Comparison of ENCODE assay signal across 11 cellular contexts in genomic region chr17:75239214-75239613, GRCh38. TPM values are rescaled to one million over a fixed set of nuclear protein-coding genes. Genes with fewer than 3 reads are reported as not detected.
DNase-seq lines count a peak whose midpoint lies in the region; ATAC-seq and TF ChIP-seq lines count a peak whose summit lies in the region.
"Had no signal": no experiment of that assay in that cellular context is flagged by ENCODE, and none has a peak within 500 bp of the region (broad histone marks: within the 10 kb centered on the region; RNA-seq: fewer than 3 reads in every experiment).

No MANE protein-coding gene starts in this region.

- H3K27ac ChIP-seq in left ventricle myocardium inferior (replicated peaks) (peak overlapping the region; percentile 77), WERI-Rb-1 (peak overlapping the region; percentile 3; the same call in 1 of the 2 replicates), gastroesophageal sphincter (peak overlapping the region in 3 of 4 donors; percentile 35 to 53 (median 39)), PC-9 (no peak overlapping the region)
- H3K27ac ChIP-seq: GM23248 had no signal

- H3F3A ChIP-seq in PC-9 (ENCODE audit: insufficient read depth, low read depth): peaks cover 38% of the 10 kb centered on the region; the same call in 1 of the 2 replicates

- BruUV-seq in PC-9 (replicated peaks; lab: Mats Ljungman, UMichigan): no TSS peak

- no peak overlapping the region for H2AFZ ChIP-seq in PC-9
- H2AFZ ChIP-seq: GM23248 had no signal

- no peak for DNase-seq in left ventricle myocardium inferior
- no peak for DNase-seq in left ventricle myocardium superior
- DNase-seq in WERI-Rb-1: no peak
- DNase-seq in DMS153 treated with DMSO at 0.1 percent for 48 hours (lab: John Stamatoyannopoulos, UW; ENCODE audit: unreplicated experiment): no peak
- no peak for DNase-seq in NCI-H2171 treated with DMSO at 0.1 percent for 48 hours (lab: John Stamatoyannopoulos, UW)
- DNase-seq in PC-9: no peak
- DNase-seq: NCI-H2029 treated with DMSO at 0.1 percent for 48 hours had no signal

- H3K4me1 ChIP-seq in left ventricle myocardium inferior (peaks cover 44% of the 10 kb centered on the region), gastroesophageal sphincter (peaks cover 0 to 15% (median 0%) of the 10 kb centered on the region in 3 donors), PC-9 (replicated peaks; ENCODE audit: insufficient read depth) (no peaks in the 10 kb centered on the region)

- ATAC-seq in left ventricle myocardium superior (no peak), gastroesophageal sphincter (no peak), GM19455 (IDR thresholded peaks at IDR 0.05; ENCODE audit: unreplicated experiment) (no peak)

- no peaks in the 10 kb centered on the region for H3K27me3 ChIP-seq in left ventricle myocardium inferior (ENCODE audit: low read depth)
- no peaks in the 10 kb centered on the region for H3K27me3 ChIP-seq in WERI-Rb-1 (ENCODE audit: insufficient read depth, low read depth, severe bottlenecking)
- no peaks in the 10 kb centered on the region for H3K27me3 ChIP-seq in gastroesophageal sphincter
- no peaks in the 10 kb centered on the region for H3K27me3 ChIP-seq in PC-9 (ENCODE audit: insufficient read depth, low read depth)
- H3K27me3 ChIP-seq: cardiac muscle cell had no signal

- no peak for TF ChIP-seq CTCF in left ventricle myocardium inferior (IDR thresholded peaks at IDR 0.05; ENCODE audit: borderline replicate concordance)
- no peak for TF ChIP-seq CTCF in WERI-Rb-1 (IDR thresholded peaks at IDR 0.05; ENCODE audit: low read depth, low read length)
- no peak for TF ChIP-seq CTCF in gastroesophageal sphincter (IDR thresholded peaks at IDR 0.05)
- TF ChIP-seq CTCF in PC-9 (conservative IDR thresholded peaks at IDR 0.05): no peak

- TF ChIP-seq EP300 in gastroesophageal sphincter (IDR thresholded peaks at IDR 0.05): no peak

- no peak overlapping the region for H3K4me3 ChIP-seq in left ventricle myocardium inferior
- no peak overlapping the region for H3K4me3 ChIP-seq in WERI-Rb-1 (ENCODE audit: low read depth, low read length)
- no peak overlapping the region for H3K4me3 ChIP-seq in gastroesophageal sphincter
- H3K4me3 ChIP-seq in PC-9: no peak overlapping the region
- H3K4me3 ChIP-seq: cardiac muscle cell, GM23248 had no signal

- H3K9me3 ChIP-seq in left ventricle myocardium inferior (replicated peaks): no peaks in the 10 kb centered on the region
- H3K9me3 ChIP-seq in WERI-Rb-1 (ENCODE audit: severe bottlenecking): no peaks in the 10 kb centered on the region
- no peaks in the 10 kb centered on the region for H3K9me3 ChIP-seq in gastroesophageal sphincter
- H3K9me3 ChIP-seq in PC-9 (ENCODE audit: insufficient read depth, low read depth): no peaks in the 10 kb centered on the region

- 0 out of 2 replicates have a peak, but pooled peaks cover 3% of the 10 kb centered on the region for H4K20me1 ChIP-seq in PC-9 (ENCODE audit: insufficient read depth)

- H3K9me2 ChIP-seq in PC-9 (ENCODE audit: insufficient read depth): no peaks in the 10 kb centered on the region

- 86 to 100% methylated on average over 1 of the region's 12 CpGs for WGBS in gastroesophageal sphincter (ENCODE audit: low coverage in 1 of 2), 2 donors

- H3K4me2 ChIP-seq in PC-9: no peak overlapping the region

- intact Hi-C loops in left ventricle myocardium inferior (cut with micrococcal nuclease): no loop called here
- intact Hi-C loops in left ventricle myocardium superior (cut with micrococcal nuclease): no loop called here
- intact Hi-C loops in PC-9 (cut with micrococcal nuclease; ENCODE audit: unreplicated experiment): no loop called here

- H3K36me3 ChIP-seq in left ventricle myocardium inferior (peaks cover 98% of the 10 kb centered on the region), WERI-Rb-1 (peaks cover 97% of the 10 kb centered on the region), gastroesophageal sphincter (peaks cover 0 to 100% of the 10 kb centered on the region in 2 donors), PC-9 (ENCODE audit: low read depth) (0 out of 2 replicates have a peak, but pooled peaks cover 16% of the 10 kb centered on the region)

- POLR2A ChIA-PET in PC-9 (lab: Charles Lee; ENCODE audit: unreplicated experiment): no interaction called here

- CTCF ChIA-PET in PC-9 (lab: Charles Lee): interaction anchor here (0.7 kb wide), 1 partner anchor 277 kb away, joined by 9 read pairs; no protein-coding TSS in a partner anchor

- TF ChIP-seq POLR2A in gastroesophageal sphincter (IDR thresholded peaks at IDR 0.05): peak in 1 of 2 donors; percentile 8

- no peaks in the 10 kb centered on the region for H3K79me2 ChIP-seq in PC-9 (ENCODE audit: low read depth)

RNA-seq across cellular contexts. Expression of gene GGA3, which starts 22.2 kb away (rescaled TPM):
- total RNA-seq in left ventricle myocardium inferior (18.8 TPM), left ventricle myocardium superior (26.2 TPM), gastroesophageal sphincter (10 to 100 TPM; 19.5 to 27.8 (median 24.5) TPM), PC-9 (2021) (34.8 and 37.5 TPM in 2 replicates)

RNA-seq across cellular contexts. Expression of gene MRPS7, which starts 22.5 kb away (rescaled TPM):
- total RNA-seq in left ventricle myocardium inferior (115 TPM), left ventricle myocardium superior (132 TPM), gastroesophageal sphincter (10 to 100 TPM; 35.0 to 46.4 (median 38.3) TPM), PC-9 (2021) (50.1 and 51.3 TPM in 2 replicates)

RNA-seq across cellular contexts. Expression of gene MIF4GD, which starts 31.8 kb away (rescaled TPM):
- total RNA-seq in left ventricle myocardium inferior: 11.9 TPM
- total RNA-seq in left ventricle myocardium superior: 15.4 TPM
- total RNA-seq in gastroesophageal sphincter: 10 to 100 TPM; 28.5 to 50.7 (median 44.4) TPM
- total RNA-seq in PC-9 (2021): 23.4 and 35.4 TPM in 2 replicates

RNA-seq across cellular contexts. Expression of gene NUP85, which starts 33.7 kb away (rescaled TPM):
- total RNA-seq in left ventricle myocardium inferior (21.2 TPM), left ventricle myocardium superior (28.0 TPM), gastroesophageal sphincter (10 to 100 TPM; 19.6 to 62.3 (median 22.3) TPM), PC-9 (2021) (64.2 and 73.1 TPM in 2 replicates)

RNA-seq across cellular contexts. Expression of gene SLC25A19, which starts 50.0 kb away (rescaled TPM):
- total RNA-seq in left ventricle myocardium inferior (16.0 TPM), left ventricle myocardium superior (23.0 TPM), gastroesophageal sphincter (10 to 100 TPM in 3 of 4 donors, 1 to 10 TPM in 1; 7.3 to 14.5 (median 13.4) TPM), PC-9 (2021) (18.7 and 19.4 TPM in 2 replicates)
